7 cellular contexts compared by ENCODE assay signal in genomic region chr19:13153627-13154240, GRCh38. TPM values are rescaled to one million over a fixed set of nuclear protein-coding genes. Genes with fewer than 3 reads are reported as not detected.
DNase-seq lines count a peak whose midpoint lies in the region; ATAC-seq, FAIRE-seq and TF ChIP-seq lines count a peak whose summit lies in the region.

No MANE protein-coding gene starts in this region.

- H3K27me3 ChIP-seq in K562 (ENCODE audit: control insufficient read depth in 2 of 2, insufficient read depth in 2 of 2, low read length in 2 of 2) (no peaks in the 10 kb centered on the region), kidney epithelial cell (ENCODE audit: control insufficient read depth, insufficient read depth, low read length) (no peaks in the 10 kb centered on the region), stomach smooth muscle (ENCODE audit: control insufficient read depth in 1 of 2, insufficient read depth in 2 of 2, low read length in 2 of 2) (no peaks in the 10 kb centered on the region)

- BruUV-seq in K562 (replicated peaks; lab: Mats Ljungman, UMichigan): no TSS peak

- DNase-seq in NCI-H69 (lab: John Stamatoyannopoulos, UW) (peak; percentile 77), K562 (ENCODE audit: extremely low read depth in 1 of 4, low spot score in 3 of 4) (peak; percentile 35 to 73 (median 60)), kidney epithelial cell (ENCODE audit: low read depth) (no peak), GF-D8 (lab: John Stamatoyannopoulos, UW) (no peak)

- H3K79me2 ChIP-seq in K562 (ENCODE audit: control insufficient read depth, insufficient read depth, low read length): peaks cover 62% of the 10 kb centered on the region

- ATAC-seq in K562 (peak; percentile 0; the same call in 1 of the 3 replicates), HG03280 (IDR thresholded peaks at IDR 0.05; ENCODE audit: unreplicated experiment) (no peak)

- no peaks in the 10 kb centered on the region for H3K9me3 ChIP-seq in K562 (replicated peaks; ENCODE audit: control insufficient read depth, insufficient read depth, low read depth, low read length)
- no peaks in the 10 kb centered on the region for H3K9me3 ChIP-seq in stomach smooth muscle (ENCODE audit: control insufficient read depth in 2 of 2, low read length in 2 of 2)

- no peaks in the 10 kb centered on the region for H3K9me1 ChIP-seq in K562 (ENCODE audit: control insufficient read depth, insufficient read depth, low read length)

- peak; percentile 32; the same call in 1 of the 2 replicates for TF ChIP-seq CTCF in GM12874 (IDR thresholded peaks at IDR 0.05; ENCODE audit: insufficient read depth, low read depth, low read length)
- TF ChIP-seq CTCF in K562 (IDR thresholded peaks at IDR 0.05 in 2 of 3, conservative IDR thresholded peaks at IDR 0.05 in 1 of 3; ENCODE audit: insufficient read depth in 2 of 3, low read depth in 1 of 3, low read length in 3 of 3): peak in 1 of 3 experiments; percentile 33; a peak in 3 of 6 replicates
- no peak for TF ChIP-seq CTCF in kidney epithelial cell (IDR thresholded peaks at IDR 0.05; ENCODE audit: insufficient read depth, low read length, poor library complexity, severe bottlenecking)

- H3K36me3 ChIP-seq in K562 (ENCODE audit: control insufficient read depth, insufficient read depth, low read length) (peaks cover 14% of the 10 kb centered on the region; the same call in 1 of the 3 replicates), kidney epithelial cell (ENCODE audit: control insufficient read depth, insufficient read depth, low read length) (peaks cover 3% of the 10 kb centered on the region), stomach smooth muscle (ENCODE audit: control insufficient read depth in 2 of 2, insufficient read depth in 2 of 2, low read length in 2 of 2) (no peaks in the 10 kb centered on the region)

- in situ Hi-C loops in K562 (cut with MboI): no loop called here

- TF ChIP-seq EP300 in K562 (IDR thresholded peaks at IDR 0.05; ENCODE audit: low read length): no peak

- peaks cover 14 to 65% of the 10 kb centered on the region in 2 experiments for H3K4me1 ChIP-seq in K562 (replicated peaks in 1 of 2; ENCODE audit: control insufficient read depth in 2 of 2, insufficient read depth in 2 of 2, low read length in 2 of 2)
- peaks cover 38% of the 10 kb centered on the region for H3K4me1 ChIP-seq in stomach smooth muscle (ENCODE audit: control insufficient read depth, insufficient read depth, low read length)

- CTCF ChIA-PET in K562 (lab: Yijun Ruan, JAX; ENCODE audit: low intra/inter-chr PET ratio): interaction anchor here (0.6 to 0.7 kb wide), 2 partner anchors 112 to 188 kb away, joined by 3 read pairs; no protein-coding TSS in a partner anchor

- intact Hi-C loops in K562 (cut with micrococcal nuclease): loop anchor here (5.0 kb wide), 1 partner anchor 39 kb away; no protein-coding TSS in a partner anchor

- H3K4me3 ChIP-seq in K562: peak overlapping the region; percentile 98
- H3K4me3 ChIP-seq in kidney epithelial cell (ENCODE audit: low read depth, low read length): peak overlapping the region; percentile 75
- H3K4me3 ChIP-seq in stomach smooth muscle (ENCODE audit: low read length in 2 of 2): peak overlapping the region; percentile 97 to 98

- H4K20me1 ChIP-seq in K562 (replicated peaks; ENCODE audit: control insufficient read depth, insufficient read depth, low read length): peaks cover 23% of the 10 kb centered on the region

- H3K9ac ChIP-seq in K562 (ENCODE audit: insufficient read depth in 1 of 2, low read depth in 2 of 2, low read length in 2 of 2) (peak overlapping the region; percentile 96 to 97), stomach smooth muscle (ENCODE audit: low read length in 2 of 2) (peak overlapping the region; percentile 95 to 96)

- FAIRE-seq in K562 (lab: Jason Lieb, UNC): no peak

- under 1% methylated on average over 50 of the region's 63 CpGs for WGBS in K562 (ENCODE audit: insufficient coverage, low coverage, missing lambda C conversion rate)

- no peak overlapping the region for H2AFZ ChIP-seq in K562 (ENCODE audit: low read depth, low read length)

- H3K27ac ChIP-seq in K562 (ENCODE audit: extremely low read depth, low read depth, low read length): peak overlapping the region; percentile 95
- peak overlapping the region; percentile 98 for H3K27ac ChIP-seq in stomach smooth muscle (ENCODE audit: low read length)

- peak overlapping the region; percentile 93 for H3K4me2 ChIP-seq in K562 (ENCODE audit: insufficient read depth, low read length)

- TF ChIP-seq POLR2A in K562 (conservative IDR thresholded peaks at IDR 0.05): no peak

- peak in 1 of 2 experiments; percentile 1; a peak in 1 of 4 replicates for TF ChIP-seq RAD21 in K562 (CRISPR knock-in tag; conservative IDR thresholded peaks at IDR 0.05 in 1 of 2, IDR thresholded peaks at IDR 0.05 in 1 of 2)

- POLR2A ChIA-PET in K562 (lab: Yijun Ruan, JAX): interaction anchor here (0.5 to 3.3 kb wide), 32 partner anchors 8 to 487 kb away, joined by 3 to 45 read pairs (median 6); partner anchors contain the start of genes GET3, MAN2B1, NACC1 and TRMT1

RNA-seq across cellular contexts. Expression of gene IER2, which starts 3.5 kb away (rescaled TPM):
- 67.1 and 140 TPM in 2 replicates for total RNA-seq in K562 (2011; cell fraction: chromatin; rRNA removed; ENCODE audit: low replicate concordance)
- total RNA-seq in K562 (2011; cell fraction: nucleolus; rRNA removed): 139 and 159 TPM in 2 replicates
- 90.2 and 96.9 TPM in 2 replicates for total RNA-seq in K562 (2011; cell fraction: nucleoplasm; rRNA removed)
- total RNA-seq in K562 (2014; rRNA removed) (84.5 and 134 TPM in 2 replicates), K562 (2014; rRNA removed; fragmentation: Illumina TruSeq; extraction: Trizol) (23.6 and 24.4 TPM in 2 replicates), K562 (2015; rRNA removed; fragmentation: Illumina TruSeq; extraction: Trizol) (14.8 and 17.4 TPM in 2 replicates), K562 (2021) (205 and 214 TPM in 2 replicates), kidney epithelial cell (130 and 169 TPM in 2 replicates)
- polyA plus RNA-seq in K562 (2011; rRNA removed) (23.7 and 32.9 TPM in 2 replicates), K562 (2014; fragmentation: Illumina TruSeq; extraction: Trizol) (35.5 and 67.9 TPM in 2 replicates), K562 (2014; fragmentation: Nextera tagmentation; extraction: Ambion mirVana) (1 to 10 TPM; 4.5 to 5.1 TPM), K562 (2014; rRNA removed) (127 and 140 TPM in 2 replicates)
- 37.6 and 91.2 TPM in 2 replicates for polyA plus RNA-seq in K562 (2011; cell fraction: cytosol; rRNA removed)
- 112 and 193 TPM in 2 replicates for polyA plus RNA-seq in K562 (2011; cell fraction: nucleus; rRNA removed)
- polyA plus RNA-seq in K562 (2012): 158 and 169 TPM in 2 replicates
- polyA minus RNA-seq in K562 (2011; rRNA and poly(A)+ RNA removed): 8.8 and 9.1 TPM in 2 replicates
- polyA minus RNA-seq in K562 (2011; cell fraction: cytosol; rRNA and poly(A)+ RNA removed): 38.4 and 48.8 TPM in 2 replicates
- 39.2 and 41.5 TPM in 2 replicates for polyA minus RNA-seq in K562 (2011; cell fraction: nucleus; rRNA and poly(A)+ RNA removed)

RNA-seq across cellular contexts. Expression of gene STX10, which starts 3.6 kb away (rescaled TPM):
- 25.6 and 67.7 TPM in 2 replicates for total RNA-seq in K562 (2011; cell fraction: chromatin; rRNA removed; ENCODE audit: low replicate concordance)
- total RNA-seq in K562 (2011; cell fraction: nucleolus; rRNA removed): 56.9 and 60.3 TPM in 2 replicates
- total RNA-seq in K562 (2011; cell fraction: nucleoplasm; rRNA removed): 42.4 and 42.7 TPM in 2 replicates
- 57.8 and 59.2 TPM in 2 replicates for total RNA-seq in K562 (2014; rRNA removed)
- total RNA-seq in K562 (2014; rRNA removed; fragmentation: Illumina TruSeq; extraction: Trizol): 12.6 and 19.0 TPM in 2 replicates
- 31.0 and 33.9 TPM in 2 replicates for total RNA-seq in K562 (2015; rRNA removed; fragmentation: Illumina TruSeq; extraction: Trizol)
- total RNA-seq in K562 (2021): 39.6 and 41.6 TPM in 2 replicates
- 46.6 and 77.4 TPM in 2 replicates for polyA plus RNA-seq in K562 (2011; rRNA removed)
- polyA plus RNA-seq in K562 (2011; cell fraction: cytosol; rRNA removed): 62.2 and 72.6 TPM in 2 replicates
- polyA plus RNA-seq in K562 (2011; cell fraction: nucleus; rRNA removed): 159 and 172 TPM in 2 replicates
- 46.6 and 75.7 TPM in 2 replicates for polyA plus RNA-seq in K562 (2012)
- polyA plus RNA-seq in K562 (2014; fragmentation: Illumina TruSeq; extraction: Trizol): 30.3 and 35.2 TPM in 2 replicates
- polyA plus RNA-seq in K562 (2014; fragmentation: Nextera tagmentation; extraction: Ambion mirVana): 1 to 10 TPM in 1 of 2 experiments, under 1 TPM in 1; 0.51 to 1.7 TPM
- 66.3 and 78.0 TPM in 2 replicates for polyA plus RNA-seq in K562 (2014; rRNA removed)
- 12.8 and 14.0 TPM in 2 replicates for polyA minus RNA-seq in K562 (2011; rRNA and poly(A)+ RNA removed)
- polyA minus RNA-seq in K562 (2011; cell fraction: cytosol; rRNA and poly(A)+ RNA removed): 14.0 and 15.9 TPM in 2 replicates
- 10.5 and 19.3 TPM in 2 replicates for polyA minus RNA-seq in K562 (2011; cell fraction: nucleus; rRNA and poly(A)+ RNA removed)
- total RNA-seq in kidney epithelial cell: 66.2 and 70.2 TPM in 2 replicates

RNA-seq across cellular contexts. Expression of gene NACC1, which starts 35.7 kb away (rescaled TPM):
- total RNA-seq in K562 (2011; cell fraction: chromatin; rRNA removed; ENCODE audit: low replicate concordance): 31.6 and 133 TPM in 2 replicates
- 77.5 and 89.6 TPM in 2 replicates for total RNA-seq in K562 (2011; cell fraction: nucleolus; rRNA removed)
- total RNA-seq in K562 (2011; cell fraction: nucleoplasm; rRNA removed): 35.3 and 45.1 TPM in 2 replicates
- 62.4 and 85.7 TPM in 2 replicates for total RNA-seq in K562 (2014; rRNA removed)
- total RNA-seq in K562 (2014; rRNA removed; fragmentation: Illumina TruSeq; extraction: Trizol): 9.1 and 9.5 TPM in 2 replicates
- total RNA-seq in K562 (2015; rRNA removed; fragmentation: Illumina TruSeq; extraction: Trizol): 40.2 and 46.8 TPM in 2 replicates
- total RNA-seq in K562 (2021): 93.0 and 96.6 TPM in 2 replicates
- 25.8 and 49.0 TPM in 2 replicates for polyA plus RNA-seq in K562 (2011; rRNA removed)
- polyA plus RNA-seq in K562 (2011; cell fraction: cytosol; rRNA removed): 59.4 and 222 TPM in 2 replicates
- 52.2 and 123 TPM in 2 replicates for polyA plus RNA-seq in K562 (2011; cell fraction: nucleus; rRNA removed)
- polyA plus RNA-seq in K562 (2012): 35.2 and 37.0 TPM in 2 replicates
- 23.2 and 90.7 TPM in 2 replicates for polyA plus RNA-seq in K562 (2014; fragmentation: Illumina TruSeq; extraction: Trizol)
- polyA plus RNA-seq in K562 (2014; fragmentation: Nextera tagmentation; extraction: Ambion mirVana): under 1 TPM; 0.04 to 0.17 TPM
- polyA plus RNA-seq in K562 (2014; rRNA removed): 46.1 and 68.1 TPM in 2 replicates
- 17.9 and 39.8 TPM in 2 replicates for polyA minus RNA-seq in K562 (2011; rRNA and poly(A)+ RNA removed)
- 67.5 and 79.0 TPM in 2 replicates for polyA minus RNA-seq in K562 (2011; cell fraction: cytosol; rRNA and poly(A)+ RNA removed)
- polyA minus RNA-seq in K562 (2011; cell fraction: nucleus; rRNA and poly(A)+ RNA removed): 16.6 and 18.0 TPM in 2 replicates
- total RNA-seq in kidney epithelial cell: 66.1 and 87.8 TPM in 2 replicates

RNA-seq across cellular contexts. Expression of gene TRMT1, which starts 37.2 kb away (rescaled TPM):
- 73.3 and 179 TPM in 2 replicates for total RNA-seq in K562 (2011; cell fraction: chromatin; rRNA removed; ENCODE audit: low replicate concordance)
- total RNA-seq in K562 (2011; cell fraction: nucleolus; rRNA removed): 168 and 175 TPM in 2 replicates
- 79.0 and 80.0 TPM in 2 replicates for total RNA-seq in K562 (2011; cell fraction: nucleoplasm; rRNA removed)
- total RNA-seq in K562 (2014; rRNA removed) (89.1 and 113 TPM in 2 replicates), K562 (2014; rRNA removed; fragmentation: Illumina TruSeq; extraction: Trizol) (25.8 and 42.9 TPM in 2 replicates), K562 (2015; rRNA removed; fragmentation: Illumina TruSeq; extraction: Trizol) (54.3 and 60.2 TPM in 2 replicates), K562 (2021) (118 TPM in 2 replicates), kidney epithelial cell (69.4 and 74.7 TPM in 2 replicates)
- polyA plus RNA-seq in K562 (2011; rRNA removed) (44.1 and 53.3 TPM in 2 replicates), K562 (2014; fragmentation: Illumina TruSeq; extraction: Trizol) (84.8 and 96.2 TPM in 2 replicates), K562 (2014; fragmentation: Nextera tagmentation; extraction: Ambion mirVana) (10 to 100 TPM in 1 of 2 experiments, 1 to 10 TPM in 1; 5.8 to 10.9 TPM), K562 (2014; rRNA removed) (155 and 158 TPM in 2 replicates)
- 39.2 and 80.0 TPM in 2 replicates for polyA plus RNA-seq in K562 (2011; cell fraction: cytosol; rRNA removed)
- 282 and 531 TPM in 2 replicates for polyA plus RNA-seq in K562 (2011; cell fraction: nucleus; rRNA removed)
- 59.6 and 77.8 TPM in 2 replicates for polyA plus RNA-seq in K562 (2012)
- polyA minus RNA-seq in K562 (2011; rRNA and poly(A)+ RNA removed): 23.7 and 27.9 TPM in 2 replicates
- 49.3 and 51.7 TPM in 2 replicates for polyA minus RNA-seq in K562 (2011; cell fraction: cytosol; rRNA and poly(A)+ RNA removed)
- 50.5 and 77.3 TPM in 2 replicates for polyA minus RNA-seq in K562 (2011; cell fraction: nucleus; rRNA and poly(A)+ RNA removed)

RNA-seq across cellular contexts. Expression of gene LYL1, which starts 51.1 kb away (rescaled TPM):
- 54.5 and 112 TPM in 2 replicates for total RNA-seq in K562 (2011; cell fraction: chromatin; rRNA removed; ENCODE audit: low replicate concordance)
- 105 and 123 TPM in 2 replicates for total RNA-seq in K562 (2011; cell fraction: nucleolus; rRNA removed)
- total RNA-seq in K562 (2011; cell fraction: nucleoplasm; rRNA removed): 74.6 and 89.7 TPM in 2 replicates
- total RNA-seq in K562 (2014; rRNA removed) (266 and 312 TPM in 2 replicates), K562 (2014; rRNA removed; fragmentation: Illumina TruSeq; extraction: Trizol) (13.2 and 17.7 TPM in 2 replicates), K562 (2015; rRNA removed; fragmentation: Illumina TruSeq; extraction: Trizol) (89.9 and 108 TPM in 2 replicates), K562 (2021) (216 and 218 TPM in 2 replicates), kidney epithelial cell (3.3 and 5.3 TPM in 2 replicates)
- polyA plus RNA-seq in K562 (2011; rRNA removed) (34.0 and 47.0 TPM in 2 replicates), K562 (2014; fragmentation: Illumina TruSeq; extraction: Trizol) (17.8 and 71.5 TPM in 2 replicates), K562 (2014; fragmentation: Nextera tagmentation; extraction: Ambion mirVana) (1 to 10 TPM; 1.3 to 1.6 TPM), K562 (2014; rRNA removed) (165 and 175 TPM in 2 replicates)
- 73.1 and 246 TPM in 2 replicates for polyA plus RNA-seq in K562 (2011; cell fraction: cytosol; rRNA removed)
- 76.6 and 132 TPM in 2 replicates for polyA plus RNA-seq in K562 (2011; cell fraction: nucleus; rRNA removed)
- 144 and 229 TPM in 2 replicates for polyA plus RNA-seq in K562 (2012)
- 12.7 and 14.2 TPM in 2 replicates for polyA minus RNA-seq in K562 (2011; rRNA and poly(A)+ RNA removed)
- polyA minus RNA-seq in K562 (2011; cell fraction: cytosol; rRNA and poly(A)+ RNA removed): 46.0 and 79.3 TPM in 2 replicates
- polyA minus RNA-seq in K562 (2011; cell fraction: nucleus; rRNA and poly(A)+ RNA removed): 37.4 and 52.3 TPM in 2 replicates

Comparison
In these comparisons a context has a peak if more than half of its experiments do, and no peak if none do; other contexts are left out.
1. DNase-seq: peak in NCI-H69 (single experiment) and K562 (4 of 4); none in kidney epithelial cell (single experiment) and GF-D8 (single experiment).
2. Peak in every context shown above with its lines, with median percentiles within 50 percentile points of each other: H3K4me3 ChIP-seq.